Comparison of ENCODE assay signal across 1 cellular context in genomic region chr4:54063224-54063623, GRCh38.
TF ChIP-seq lines count a peak whose summit lies in the region.

No MANE protein-coding gene starts in this region.

TF ChIP-seq in H1, 55 proteins besides CTCF, POLR2A, EP300 and RAD21 (continued from another document):
- TF ChIP-seq CHD7 (IDR thresholded peaks at IDR 0.05; ENCODE audit: insufficient replicate concordance, low read length): no peak
- TF ChIP-seq CTBP2 (IDR thresholded peaks at IDR 0.05; ENCODE audit: borderline replicate concordance, insufficient read depth, insufficient read length, low read length): no peak
- TF ChIP-seq KDM1A (IDR thresholded peaks at IDR 0.05; ENCODE audit: borderline replicate concordance, low read length): no peak
- no peak for TF ChIP-seq BRCA1 (IDR thresholded peaks at IDR 0.05; ENCODE audit: low read depth, low read length)
- TF ChIP-seq SIX5 (IDR thresholded peaks at IDR 0.05; ENCODE audit: low read depth, low read length): no peak
- TF ChIP-seq NANOG (IDR thresholded peaks at IDR 0.05; ENCODE audit: insufficient read depth, low read depth, low read length, poor library complexity, severe bottlenecking): no peak
- no peak for TF ChIP-seq SAP30 (IDR thresholded peaks at IDR 0.05; ENCODE audit: insufficient read depth, insufficient replicate concordance, low read length)
- TF ChIP-seq CHD2 (IDR thresholded peaks at IDR 0.05; ENCODE audit: low read length): no peak
- no peak for TF ChIP-seq MAX (IDR thresholded peaks at IDR 0.05)
- TF ChIP-seq FOSL1 (IDR thresholded peaks at IDR 0.05; ENCODE audit: insufficient read depth, low read depth, low read length): no peak
- TF ChIP-seq RXRA (IDR thresholded peaks at IDR 0.05; ENCODE audit: insufficient read depth, low read depth, low read length): no peak
- TF ChIP-seq SRF (IDR thresholded peaks at IDR 0.05; ENCODE audit: low read depth, low read length): no peak
- TF ChIP-seq SP2 (IDR thresholded peaks at IDR 0.05; ENCODE audit: low read length): no peak
